Comparison of ENCODE assay signal across 30 cellular contexts in genomic region chr5:56845904-56846479, GRCh38. TPM values are rescaled to one million over a fixed set of nuclear protein-coding genes. Genes with fewer than 3 reads are reported as not detected.
DNase-seq lines count a peak whose midpoint lies in the region; ATAC-seq, FAIRE-seq and TF ChIP-seq lines count a peak whose summit lies in the region.
"Had no signal": no experiment of that assay in that cellular context is flagged by ENCODE, and none has a peak within 500 bp of the region (broad histone marks: within the 10 kb centered on the region; RNA-seq: fewer than 3 reads in every experiment).

No MANE protein-coding gene starts in this region.

- no peaks in the 10 kb centered on the region for H3K27me3 ChIP-seq in body of pancreas
- H3K27me3 ChIP-seq: brain microvascular endothelial cell, foreskin keratinocyte, heart right ventricle, Peyer's patch, SJSA1, testis, vagina had no signal

- H3K4me1 Mint-ChIP-seq in activated naive CD8-positive, alpha-beta T cell (ENCODE audit: low read depth) = peaks cover 82% of the 10 kb centered on the region
- H3K4me1 Mint-ChIP-seq in activated naive CD8-positive, alpha-beta T cell treated with anti-CD3 and anti-CD28 coated beads for 36 hours = peaks cover 59% of the 10 kb centered on the region
- peaks cover 75 to 77% (median 77%) of the 10 kb centered on the region in 3 donors for H3K4me1 Mint-ChIP-seq in IgD-negative memory B cell

- FAIRE-seq in endometrium (lab: Jason Lieb, UNC) = peak; percentile 29
- FAIRE-seq: colon, TTC549 had no signal

- in situ Hi-C loops in GM13977 (cut with MboI; ENCODE audit: low pct_unique_long_range_greater_than_20kb, low sequenced_read_pairs, unreplicated experiment) = no loop called here

- TF ChIP-seq CTCF in body of pancreas (IDR thresholded peaks at IDR 0.05) (no peak), GM13977 (IDR thresholded peaks at IDR 0.05; ENCODE audit: extremely low read depth, insufficient read depth, missing control alignments) (no peak)

- H3K4me1 ChIP-seq in body of pancreas = peaks cover 80% of the 10 kb centered on the region

- no peaks in the 10 kb centered on the region for H3K9me3 Mint-ChIP-seq in activated naive CD8-positive, alpha-beta T cell (ENCODE audit: low read depth)
- no peaks in the 10 kb centered on the region for H3K9me3 Mint-ChIP-seq in activated naive CD8-positive, alpha-beta T cell treated with anti-CD3 and anti-CD28 coated beads for 36 hours
- no peaks in the 10 kb centered on the region for H3K9me3 Mint-ChIP-seq in IgD-negative memory B cell
- H3K9me3 Mint-ChIP-seq: HFFc6 had no signal

- no peaks in the 10 kb centered on the region for H3K9me3 ChIP-seq in body of pancreas
- H3K9me3 ChIP-seq: heart right ventricle, Peyer's patch, SJSA1, testis, vagina had no signal

- no peak overlapping the region for H3K4me3 Mint-ChIP-seq in activated naive CD8-positive, alpha-beta T cell
- H3K4me3 Mint-ChIP-seq in activated naive CD8-positive, alpha-beta T cell treated with anti-CD3 and anti-CD28 coated beads for 36 hours = no peak overlapping the region
- peak overlapping the region in 3 of 4 donors; percentile 53 to 73 (median 61) for H3K4me3 Mint-ChIP-seq in IgD-negative memory B cell
- H3K4me3 Mint-ChIP-seq: HFFc6 had no signal

- TF ChIP-seq POLR2A in body of pancreas (IDR thresholded peaks at IDR 0.05) = no peak

- intact Hi-C loops in body of pancreas (cut with DNase I) = no loop called here

- ATAC-seq in body of pancreas = no peak
- ATAC-seq: foreskin keratinocyte, left colon had no signal

- DNase-seq in activated naive CD8-positive, alpha-beta T cell treated with anti-CD3 and anti-CD28 coated beads for 36 hours = no peak
- DNase-seq in body of pancreas (no peak), GM13977 (ENCODE audit: low spot score) (no peak), DMS79 (lab: John Stamatoyannopoulos, UW) (no peak), AG20443 (ENCODE audit: low spot score) (no peak)
- DNase-seq: activated CD4-positive, CD25-positive, alpha-beta regulatory T cell treated with anti-CD3 and anti-CD28 coated beads, Interleukin-2, amount 50 U/mL, for 72 hours; brain microvascular endothelial cell; DMS53; effector CD8-positive, alpha-beta T cell; foreskin keratinocyte; GDM1; heart right ventricle; HFFc6; left colon; mesenchymal stem cell; NCI-H146; NCI-H510A treated with DMSO at 0.1 percent for 48 hours; occipital lobe; Peyer's patch; retina; T-helper 1 cell; testis had no signal

- no peaks in the 10 kb centered on the region for H3K36me3 ChIP-seq in body of pancreas (replicated peaks in 1 of 2; ENCODE audit: insufficient read depth in 1 of 2, low read depth in 2 of 2)
- H3K36me3 ChIP-seq: brain microvascular endothelial cell, heart right ventricle, Peyer's patch, SJSA1, vagina had no signal

- H3K27ac Mint-ChIP-seq in activated naive CD8-positive, alpha-beta T cell = peak overlapping the region; percentile 58
- H3K27ac Mint-ChIP-seq in activated naive CD8-positive, alpha-beta T cell treated with anti-CD3 and anti-CD28 coated beads for 36 hours = no peak overlapping the region
- peak overlapping the region; percentile 60 to 78 (median 69) for H3K27ac Mint-ChIP-seq in IgD-negative memory B cell
- H3K27ac Mint-ChIP-seq: HFFc6 had no signal

- H3K4me3 ChIP-seq in body of pancreas = no peak overlapping the region
- H3K4me3 ChIP-seq: heart right ventricle, Peyer's patch, SJSA1, smooth muscle cell, testis, vagina had no signal

- no peaks in the 10 kb centered on the region for H3K27me3 Mint-ChIP-seq in activated naive CD8-positive, alpha-beta T cell
- no peaks in the 10 kb centered on the region for H3K27me3 Mint-ChIP-seq in activated naive CD8-positive, alpha-beta T cell treated with anti-CD3 and anti-CD28 coated beads for 36 hours
- H3K27me3 Mint-ChIP-seq in IgD-negative memory B cell = no peaks in the 10 kb centered on the region

- H3K27ac ChIP-seq in body of pancreas = no peak overlapping the region
- H3K27ac ChIP-seq: brain microvascular endothelial cell, foreskin keratinocyte, Peyer's patch, SJSA1, testis, vagina had no signal

- 37 to 51% methylated on average over 3 of the region's 3 CpGs for WGBS in body of pancreas, 2 donors

- peaks cover 2% of the 10 kb centered on the region for H3K36me3 Mint-ChIP-seq in activated naive CD8-positive, alpha-beta T cell
- peaks cover 8% of the 10 kb centered on the region for H3K36me3 Mint-ChIP-seq in activated naive CD8-positive, alpha-beta T cell treated with anti-CD3 and anti-CD28 coated beads for 36 hours
- H3K36me3 Mint-ChIP-seq in IgD-negative memory B cell = no peaks in the 10 kb centered on the region

RNA-seq across cellular contexts. Expression of gene MAP3K1, which starts 30.6 kb away (rescaled TPM):
- total RNA-seq in activated naive CD8-positive, alpha-beta T cell treated with anti-CD3 and anti-CD28 coated beads for 36 hours = 10 to 100 TPM; 10.1 to 10.6 TPM
- 69.8 TPM for polyA plus RNA-seq in IgD-negative memory B cell
- total RNA-seq in body of pancreas = 10 to 100 TPM; 21.4 to 22.6 TPM

Comparison
In these comparisons a context has a peak if more than half of its experiments do, and no peak if none do; other contexts are left out.
1. H3K4me3 Mint-ChIP-seq: peak in IgD-negative memory B cell (3 of 4); none in activated naive CD8-positive, alpha-beta T cell (single experiment) and activated naive CD8-positive, alpha-beta T cell treated with anti-CD3 and anti-CD28 coated beads for 36 hours (single experiment).